ENCODE assay signal across 1 cellular context in the genomic region with DNA sequence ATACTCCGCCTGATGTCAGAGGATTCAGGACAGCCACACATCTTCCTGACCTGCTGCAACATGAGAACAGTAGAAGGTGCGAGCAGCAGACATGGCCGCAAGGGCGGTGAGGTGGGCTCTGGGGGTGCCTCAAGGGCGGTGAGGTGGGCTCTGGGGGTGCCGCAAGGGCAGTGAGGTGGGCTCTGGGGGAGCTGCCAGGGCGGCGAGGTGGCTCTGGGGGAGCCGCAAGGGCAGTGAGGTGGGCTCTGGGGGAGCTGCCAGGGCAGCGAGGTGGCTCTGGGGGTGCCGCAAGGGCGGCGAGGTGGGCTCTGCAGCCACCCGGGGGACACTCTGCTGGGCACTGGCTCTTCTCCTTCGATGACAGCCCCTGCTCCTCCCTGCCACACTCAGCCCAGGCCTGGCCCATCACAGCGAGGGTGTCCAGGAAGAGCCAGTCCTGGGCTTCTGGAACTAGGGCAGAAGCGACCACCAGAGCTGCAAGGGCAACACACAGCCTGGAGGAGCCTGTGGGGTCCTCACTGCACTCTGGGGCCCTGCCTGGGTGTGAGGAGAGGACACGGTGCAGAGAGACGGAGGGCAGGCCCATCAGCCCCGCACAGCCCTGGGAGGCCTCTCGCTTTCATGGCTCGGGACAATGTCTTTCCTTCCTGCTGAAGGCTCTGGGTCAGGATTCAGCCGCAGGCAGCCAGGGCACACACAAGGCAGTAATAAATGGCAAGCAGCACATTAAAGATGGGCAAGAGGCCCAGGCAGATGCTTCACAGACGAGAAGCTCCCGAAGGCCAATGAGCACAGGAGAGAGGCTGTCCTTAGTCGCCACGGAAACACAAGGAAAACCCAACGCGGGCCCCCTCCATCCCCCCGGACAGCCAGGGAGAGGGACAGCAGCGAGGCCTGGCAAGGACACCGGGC.
TF ChIP-seq lines count a peak whose summit lies in the region.

No MANE protein-coding gene starts in this region.

TF ChIP-seq in SK-N-SH, 30 proteins besides CTCF, POLR2A, EP300 and RAD21 (continued from another document):
- TF ChIP-seq TAF1 (IDR thresholded peaks at IDR 0.05; ENCODE audit: borderline replicate concordance, low read depth, low read length) (no peak), GATA2 (CRISPR knock-in tag; IDR thresholded peaks at IDR 0.05) (peak; percentile 43; the same call in 1 of the 2 replicates), RCOR1 (IDR thresholded peaks at IDR 0.05; ENCODE audit: low read length) (0 out of 2 replicates have a peak, but pooled peaks have one; percentile 8), FOXM1 (IDR thresholded peaks at IDR 0.05; ENCODE audit: low read depth) (no peak), RFX5 (IDR thresholded peaks at IDR 0.05; ENCODE audit: low read length) (0 out of 2 replicates have a peak, but pooled peaks have one; percentile 37)
TF ChIP-seq in SK-N-SH: peak in this region for 4.
